ENCODE assay signal across 22 cellular contexts in the genomic region with DNA sequence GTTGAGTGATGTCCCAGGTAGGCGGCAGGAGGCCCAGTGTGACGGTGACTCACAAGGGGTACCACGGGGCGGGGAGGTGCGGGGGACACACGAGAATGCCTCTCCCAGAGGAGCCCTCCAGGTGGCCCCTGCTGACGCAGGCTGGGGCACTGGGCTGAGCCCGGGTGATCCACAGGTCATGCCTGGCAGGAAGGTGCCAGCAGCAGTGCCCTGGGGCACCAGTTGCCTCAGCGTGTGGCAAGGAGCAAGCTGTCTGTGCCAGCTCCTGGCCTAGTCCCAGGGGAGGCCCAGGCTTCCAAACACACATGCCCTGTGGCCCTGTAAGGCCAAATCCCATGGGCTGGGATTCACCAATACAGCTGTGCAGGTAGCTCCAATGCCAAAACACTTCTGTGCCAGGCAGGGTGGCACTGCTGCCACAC. TPM values are rescaled to one million over a fixed set of nuclear protein-coding genes. Genes with fewer than 3 reads are reported as not detected.
DNase-seq lines count a peak whose midpoint lies in the region; ATAC-seq and TF ChIP-seq lines count a peak whose summit lies in the region.
"Had no signal": no experiment of that assay in that cellular context is flagged by ENCODE, and none has a peak within 500 bp of the region (broad histone marks: within the 10 kb centered on the region; RNA-seq: fewer than 3 reads in every experiment).

No MANE protein-coding gene starts in this region.

- no peaks in the 10 kb centered on the region for H3K9me3 Mint-ChIP-seq in H9
- H3K9me3 Mint-ChIP-seq: activated naive CD4-positive, alpha-beta T cell treated with anti-CD3 and anti-CD28 coated beads for 36 hours; brain; T-helper 1 cell treated with Interleukin-12 subunit alpha and Interleukin-12 subunit beta and Interleukin-4 antibody, amounts not matched to agents 30 μg/mL and 1 μg/mL, for 36 hours had no signal

- DNase-seq in Right ventricle myocardium inferior (ENCODE audit: missing footprints) (peak; percentile 79), cardiac septum (ENCODE audit: low spot score) (no peak), epithelial cell of esophagus (ENCODE audit: low read depth) (peak; percentile 22), right lobe of liver (peak; percentile 92 to 98 (median 98)), H9 (no peak), NCI-H524 (lab: John Stamatoyannopoulos, UW) (no peak), NCI-H1048 (lab: John Stamatoyannopoulos, UW) (no peak)
- DNase-seq in stimulated activated naive CD8-positive, alpha-beta T cell treated with anti-CD3 and anti-CD28 coated beads, Interleukin-15, Interleukin-2, amounts not matched to agents 100 U/mL and 50 U/mL, for 24 hours, result no peak
- DNase-seq: activated naive CD4-positive, alpha-beta T cell treated with anti-CD3 and anti-CD28 coated beads for 36 hours; effector memory CD4-positive, alpha-beta T cell; foreskin fibroblast; KG1; midbrain; NCI-H1417 treated with DMSO at 0.1 percent for 48 hours; NCI-H774; nucleus accumbens had no signal

- H3K56ac ChIP-seq in H9 (ENCODE audit: insufficient read length, low read depth, low read length), result no peak overlapping the region

- H3K4me2 ChIP-seq in H9 (ENCODE audit: insufficient read depth, insufficient read length, low read length), result no peak overlapping the region

- no peak overlapping the region for H4K5ac ChIP-seq in H9 (ENCODE audit: insufficient read length, low read depth, low read length)

- H4K20me1 ChIP-seq in H9 (ENCODE audit: control insufficient read depth, insufficient read depth, insufficient read length), result peaks cover 2% of the 10 kb centered on the region

- H3K36me3 ChIP-seq in right lobe of liver, result peaks cover 0 to 18% (median under 1%) of the 10 kb centered on the region in 4 donors

- H4K8ac ChIP-seq in H9 (replicated peaks; ENCODE audit: insufficient read length, low read depth, low read length), result no peak overlapping the region

- H3K27ac Mint-ChIP-seq in H9, result no peak overlapping the region
- H3K27ac Mint-ChIP-seq: activated naive CD4-positive, alpha-beta T cell treated with anti-CD3 and anti-CD28 coated beads for 36 hours; T-helper 1 cell treated with Interleukin-12 subunit alpha and Interleukin-12 subunit beta and Interleukin-4 antibody, amounts not matched to agents 30 μg/mL and 1 μg/mL, for 36 hours had no signal

- no peak overlapping the region for H2BK12ac ChIP-seq in H9 (ENCODE audit: insufficient read length, low read depth, low read length)

- no peak for TF ChIP-seq CTCF in epithelial cell of esophagus (IDR thresholded peaks at IDR 0.05; ENCODE audit: insufficient read depth, low read depth, low read length, missing control alignments)
- TF ChIP-seq CTCF in right lobe of liver (IDR thresholded peaks at IDR 0.05), result no peak
- TF ChIP-seq CTCF in H9 (conservative IDR thresholded peaks at IDR 0.05), result no peak

- H3K9me3 ChIP-seq in right lobe of liver, result no peaks in the 10 kb centered on the region
- no peaks in the 10 kb centered on the region for H3K9me3 ChIP-seq in H9 (ENCODE audit: control insufficient read depth, low read depth, low read length)
- H3K9me3 ChIP-seq: HAP-1 had no signal

- no peak overlapping the region for H3K14ac ChIP-seq in H9 (ENCODE audit: insufficient read depth, low read length)

- H3K79me1 ChIP-seq in H9 (ENCODE audit: insufficient read depth, low read depth, low read length, poor library complexity, severe bottlenecking), result no peaks in the 10 kb centered on the region

- no peak overlapping the region for H2BK20ac ChIP-seq in H9 (ENCODE audit: low read depth, low read length, poor library complexity, severe bottlenecking)

- no peak overlapping the region for H4K91ac ChIP-seq in H9 (ENCODE audit: insufficient read length, low read depth, low read length)

- H3K79me2 ChIP-seq in H9 (ENCODE audit: insufficient read depth, low read length), result no peaks in the 10 kb centered on the region

- H3K27ac ChIP-seq in right lobe of liver (peak overlapping the region in 2 of 3 donors; percentile 58 to 84), H9 (ENCODE audit: insufficient read length, low read depth, low read length) (no peak overlapping the region)

- H2BK120ac ChIP-seq in H9 (ENCODE audit: low read depth, low read length, poor library complexity, severe bottlenecking), result no peak overlapping the region

- no peaks in the 10 kb centered on the region for H3K23me2 ChIP-seq in H9 (ENCODE audit: insufficient read length, low read depth, low read length, poor library complexity, severe bottlenecking)

- H3K4me3 ChIP-seq in epithelial cell of esophagus (ENCODE audit: low read length) (no peak overlapping the region), right lobe of liver (no peak overlapping the region)
- H3K4me3 ChIP-seq: GM12878, HAP-1 had no signal

- H3K9ac ChIP-seq in H9 (ENCODE audit: extremely low read depth, insufficient read length, low read length), result no peak overlapping the region

- intact Hi-C loops in Right ventricle myocardium inferior (cut with DNase I) (no loop called here), cardiac septum (cut with DNase I) (no loop called here), right lobe of liver (cut with DNase I) (no loop called here)

- H3T11ph ChIP-seq in H9 (ENCODE audit: low read length), result no peak overlapping the region

- no peak overlapping the region for H3K23ac ChIP-seq in H9 (ENCODE audit: insufficient read length, low read depth, low read length)

- H2AK5ac ChIP-seq in H9 (ENCODE audit: insufficient read length, low read length), result no peak overlapping the region

- H3K27me3 ChIP-seq in right lobe of liver (no peaks in the 10 kb centered on the region), H9 (ENCODE audit: insufficient read depth, low read length) (no peaks in the 10 kb centered on the region)

- no peak overlapping the region for H3K4ac ChIP-seq in H9 (ENCODE audit: low read depth, low read length)

- no peak overlapping the region for H3K18ac ChIP-seq in H9 (ENCODE audit: insufficient read length, low read depth, low read length)

- peaks cover 20 to 52% (median 44%) of the 10 kb centered on the region in 3 experiments for H3K36me3 Mint-ChIP-seq in H9 (ENCODE audit: insufficient read depth in 1 of 3, low read depth in 3 of 3)

- H3K4me1 ChIP-seq in right lobe of liver (peaks cover 0 to 51% (median 19%) of the 10 kb centered on the region in 4 donors), H9 (ENCODE audit: insufficient read depth, low read length) (peaks cover 2% of the 10 kb centered on the region; the same call in 1 of the 2 replicates)
- H3K4me1 ChIP-seq: HAP-1 had no signal

- no peak for TF ChIP-seq POLR2A in right lobe of liver (IDR thresholded peaks at IDR 0.05)

- no CpG with 5 or more reads among the region's 9 CpGs for WGBS in right lobe of liver (ENCODE audit: insufficient coverage, low coverage, low lambda C conversion rate, missing lambda C conversion rate)
- no CpG with 5 or more reads among the region's 9 CpGs for WGBS in H9 (ENCODE audit: extremely low coverage, insufficient read length, low lambda C conversion rate)

- H3K27me3 Mint-ChIP-seq in H9 (ENCODE audit: low read depth), result no peaks in the 10 kb centered on the region

- no peak overlapping the region for H3K4me3 Mint-ChIP-seq in H9
- H3K4me3 Mint-ChIP-seq: activated naive CD4-positive, alpha-beta T cell treated with anti-CD3 and anti-CD28 coated beads for 36 hours; brain; T-helper 1 cell treated with Interleukin-12 subunit alpha and Interleukin-12 subunit beta and Interleukin-4 antibody, amounts not matched to agents 30 μg/mL and 1 μg/mL, for 36 hours had no signal

- no peak overlapping the region for H2BK5ac ChIP-seq in H9 (ENCODE audit: insufficient read length, low read length)

- H2BK15ac ChIP-seq in H9 (ENCODE audit: low read depth, low read length), result no peak overlapping the region

- ATAC-seq in Right ventricle myocardium inferior (peak; percentile 80), right lobe of liver (peak; percentile 94 to 97 (median 96))
- no peak for ATAC-seq in stimulated activated naive CD8-positive, alpha-beta T cell treated with anti-CD3 and anti-CD28 coated beads, Interleukin-15, Interleukin-2, amounts not matched to agents 100 U/mL and 50 U/mL, for 24 hours
- ATAC-seq: activated CD4-positive, CD25-positive, alpha-beta regulatory T cell treated with anti-CD3 and anti-CD28 coated beads, Interleukin-2, amount 50 U/mL, for 24 hours; GM12878 had no signal

- no peak overlapping the region for H2AFZ ChIP-seq in H9 (ENCODE audit: low read length)

- H3K4me1 Mint-ChIP-seq in H9, result peaks cover 16% of the 10 kb centered on the region in 2 experiments

RNA-seq across cellular contexts. Expression of a gene that starts 28.0 kb away (rescaled TPM):
- 114 TPM for total RNA-seq in Right ventricle myocardium inferior
- 116 TPM for total RNA-seq in cardiac septum
- 100 to 1,000 TPM in 3 of 6 experiments, 10 to 100 TPM in 3; 83.2 to 132 (median 107) TPM for total RNA-seq in right lobe of liver
- 142 and 150 TPM in 2 replicates for total RNA-seq in H9 (2021)

RNA-seq across cellular contexts. Expression of a gene that starts 30.6 kb away (rescaled TPM):
- total RNA-seq in Right ventricle myocardium inferior, result not detected
- total RNA-seq in cardiac septum, result 0.32 TPM
- total RNA-seq in right lobe of liver, result 1 to 10 TPM; 1.5 to 8.7 (median 3.9) TPM
- total RNA-seq in H9 (2021), result 0.31 and 0.35 TPM in 2 replicates
- total RNA-seq: activated naive CD4-positive, alpha-beta T cell treated with anti-CD3 and anti-CD28 coated beads for 36 hours; RPMI7951 had no signal

RNA-seq across cellular contexts. Expression of a gene that starts 38.9 kb away (rescaled TPM):
- total RNA-seq in Right ventricle myocardium inferior, result not detected
- total RNA-seq in cardiac septum, result not detected
- total RNA-seq in right lobe of liver, result not detected
- 0.15 and 0.31 TPM in 2 replicates for total RNA-seq in H9 (2021)
- total RNA-seq: activated naive CD4-positive, alpha-beta T cell treated with anti-CD3 and anti-CD28 coated beads for 36 hours; GM12878; RPMI7951 had no signal

Comparison
In these comparisons a context has a peak if more than half of its experiments do, and no peak if none do; other contexts are left out.
1. DNase-seq: peak in Right ventricle myocardium inferior (single experiment), epithelial cell of esophagus (single experiment) and right lobe of liver (3 of 3); none in cardiac septum (single experiment), H9 (single experiment), NCI-H524 (0 of 2), NCI-H1048 (single experiment) and stimulated activated naive CD8-positive, alpha-beta T cell treated with anti-CD3 and anti-CD28 coated beads, Interleukin-15, Interleukin-2, amounts not matched to agents 100 U/mL and 50 U/mL, for 24 hours (single experiment).